ENCODE assay signal across 8 cellular contexts in the genomic region with DNA sequence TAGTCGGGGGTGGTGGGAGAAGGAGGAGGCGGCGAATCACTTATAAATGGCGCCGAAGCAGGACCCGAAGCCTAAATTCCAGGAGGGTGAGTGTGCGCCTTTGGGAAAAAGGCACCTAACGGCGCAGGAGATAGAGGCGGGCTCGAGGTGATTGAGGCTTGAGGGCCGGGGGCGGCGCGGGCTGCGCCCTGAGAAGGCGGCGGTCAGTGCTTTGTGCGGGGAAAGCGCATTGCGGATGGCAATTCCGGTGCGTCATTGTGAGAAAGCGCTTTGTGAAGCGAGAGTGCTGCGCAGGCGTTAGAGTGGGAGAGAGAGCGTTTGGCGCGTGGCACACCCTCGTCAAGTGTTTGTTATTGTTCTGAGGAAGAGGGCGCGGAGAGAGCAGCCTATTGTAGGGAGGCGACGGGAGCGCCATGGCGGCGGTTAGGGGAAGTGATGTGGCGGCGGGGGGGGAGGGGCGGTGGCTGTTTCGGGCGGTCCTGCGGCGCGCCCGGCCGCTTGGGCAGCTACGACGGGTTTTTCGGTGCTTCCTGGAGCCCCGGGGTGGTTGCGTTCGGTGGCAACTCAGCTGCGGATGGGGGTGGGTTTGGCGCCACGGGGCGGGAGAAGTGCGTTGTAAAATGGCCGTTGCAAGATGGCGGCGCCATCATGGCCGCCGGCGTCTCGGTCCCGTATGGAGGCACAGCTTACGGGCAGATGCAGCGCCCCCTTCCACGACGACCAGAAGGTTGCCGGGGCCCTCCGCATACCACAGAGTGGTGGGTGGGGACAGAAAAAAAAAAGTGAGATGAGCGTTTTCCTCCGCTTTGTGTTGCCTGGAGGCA. TPM values are rescaled to one million over a fixed set of nuclear protein-coding genes. Genes with fewer than 3 reads are reported as not detected.
DNase-seq lines count a peak whose midpoint lies in the region; ATAC-seq and TF ChIP-seq lines count a peak whose summit lies in the region.

No MANE protein-coding gene starts in this region.

- peak; percentile 81 to 91 for TF ChIP-seq POLR2A in adrenal gland (IDR thresholded peaks at IDR 0.05)
- TF ChIP-seq POLR2A in prostate gland (IDR thresholded peaks at IDR 0.05): peak; percentile 70

- peak overlapping the region; percentile 100 for H3K27ac ChIP-seq in adrenal gland
- H3K27ac ChIP-seq in prostate gland: peak overlapping the region; percentile 99 to 100

- H3K4me1 ChIP-seq in adrenal gland (replicated peaks in 1 of 2) (peaks cover 31 to 37% of the 10 kb centered on the region in 2 donors), prostate gland (replicated peaks) (peaks cover 10% of the 10 kb centered on the region)

- WGBS in adrenal gland, 4 donors: 0% methylated on average over 45 to 75 of the region's 75 CpGs
- WGBS in prostate gland: under 1% methylated on average over 75 of the region's 75 CpGs

- peak overlapping the region; percentile 90 to 98 (median 96) for H3K4me3 ChIP-seq in adrenal gland
- peak overlapping the region; percentile 89 to 100 for H3K4me3 ChIP-seq in prostate gland

- ATAC-seq in HG02759 (IDR thresholded peaks at IDR 0.05; ENCODE audit: unreplicated experiment) (peak; percentile 80), left cardiac atrium (peak; percentile 66 to 77)

- H3K36me3 ChIP-seq in adrenal gland (replicated peaks in 1 of 2) (no peaks in the 10 kb centered on the region), prostate gland (no peaks in the 10 kb centered on the region)

- H3K9me3 ChIP-seq in adrenal gland (replicated peaks in 1 of 3): no peaks in the 10 kb centered on the region
- no peaks in the 10 kb centered on the region for H3K9me3 ChIP-seq in prostate gland

- intact Hi-C loops in adrenal gland (cut with DNase I): no loop called here
- intact Hi-C loops in left cardiac atrium (cut with DNase I): loop anchor here in 1 of 2 donors (10.0 kb wide), 1 partner anchor 118 kb away; no protein-coding TSS in a partner anchor
- intact Hi-C loops in prostate gland (cut with DNase I): no loop called here

- peak; percentile 73 to 97 (median 92) for DNase-seq in NCI-H1417 (lab: John Stamatoyannopoulos, UW)
- peak; percentile 85 for DNase-seq in T follicular helper cell (ENCODE audit: low read depth)
- peak; percentile 72 to 89 (median 77) for DNase-seq in adrenal gland
- DNase-seq in left cardiac atrium: peak; percentile 90
- peak; percentile 71 for DNase-seq in prostate gland (ENCODE audit: low spot score)
- DNase-seq in ureter (ENCODE audit: low spot score): peak; percentile 76

- TF ChIP-seq CTCF in GM12874 (IDR thresholded peaks at IDR 0.05; ENCODE audit: insufficient read depth, low read depth, low read length) (peak; percentile 63), adrenal gland (IDR thresholded peaks at IDR 0.05) (peak in 2 of 6 experiments; percentile 12 to 40), prostate gland (IDR thresholded peaks at IDR 0.05) (peak in 2 of 4 experiments; percentile 7 to 31)

- H3K27me3 ChIP-seq in adrenal gland: no peaks in the 10 kb centered on the region
- H3K27me3 ChIP-seq in prostate gland (replicated peaks; ENCODE audit: insufficient read depth): no peaks in the 10 kb centered on the region

RNA-seq across cellular contexts. Expression of gene MORF4L1, which starts 0.5 kb away (rescaled TPM):
- total RNA-seq in adrenal gland: 100 to 1,000 TPM; 190 to 389 (median 342) TPM
- 100 to 1,000 TPM in 2 of 3 donors, 10 to 100 TPM in 1; 99.8 to 935 (median 228) TPM for polyA plus RNA-seq in adrenal gland
- total RNA-seq in left cardiac atrium: 100 to 1,000 TPM; 306 to 401 TPM
- 100 to 1,000 TPM; 151 to 304 TPM for total RNA-seq in prostate gland
- total RNA-seq in ureter: 252 TPM

Comparison
In these comparisons a context has a peak if more than half of its experiments do, and no peak if none do; other contexts are left out.
1. Peak in every context shown above with its lines: DNase-seq, ATAC-seq, H3K4me3 ChIP-seq and H3K27ac ChIP-seq.